17 cellular contexts compared by ENCODE assay signal in the genomic region with DNA sequence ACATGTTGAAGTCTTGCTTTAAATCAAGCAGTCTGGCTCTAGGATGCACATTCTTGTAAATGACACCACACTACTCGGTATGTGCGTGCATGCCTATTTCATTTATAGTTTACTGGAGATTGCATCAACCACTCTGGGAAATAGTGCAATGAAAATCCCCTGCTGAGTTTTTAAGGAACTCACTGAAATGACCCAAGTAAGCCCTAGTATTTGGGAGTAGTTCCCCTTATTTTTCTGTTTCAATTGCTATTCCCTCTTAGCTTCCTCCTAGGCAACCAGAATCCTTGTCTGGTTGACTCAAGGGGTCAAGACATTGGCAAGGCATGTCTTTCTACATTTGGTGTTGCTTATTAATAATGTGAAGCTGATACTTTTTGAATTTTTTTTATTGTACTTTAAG.
A peak's percentile ranks its signal among the peaks of the same experiment; 100 is the strongest.
DNase-seq lines count a peak whose midpoint lies in the region; TF ChIP-seq lines count a peak whose summit lies in the region.
"Had no signal": no experiment of that assay in that cellular context is flagged by ENCODE, and none has a peak within 500 bp of the region (broad histone marks: within the 10 kb centered on the region; RNA-seq: fewer than 3 reads in every experiment).

No MANE protein-coding gene starts in this region.

- H3K27ac Mint-ChIP-seq in chondrocyte (ENCODE audit: unreplicated experiment): peak overlapping the region; percentile 91
- H3K27ac Mint-ChIP-seq: CD4-positive, alpha-beta T cell; H9; IgD-negative memory B cell had no signal

- H3K9me3 Mint-ChIP-seq in chondrocyte (ENCODE audit: low read depth): peaks cover 3% of the 10 kb centered on the region
- H3K9me3 Mint-ChIP-seq: H9 had no signal

- H3K4me3 Mint-ChIP-seq in chondrocyte (ENCODE audit: unreplicated experiment): no peak overlapping the region
- H3K4me3 Mint-ChIP-seq: CD4-positive, alpha-beta T cell; H9 had no signal

- H3K9ac ChIP-seq in smooth muscle cell (ENCODE audit: low read depth): no peak overlapping the region

- TF ChIP-seq POLR2A in NB4 (IDR thresholded peaks at IDR 0.05; ENCODE audit: extremely low read depth, insufficient read length): no peak

- H3K27ac ChIP-seq in smooth muscle cell (ENCODE audit: low read depth) (peak overlapping the region; percentile 24), caudate nucleus (ENCODE audit: low read depth, low read length) (no peak overlapping the region)
- H3K27ac ChIP-seq: C4-2B had no signal

- 58% methylated on average over 2 of the region's 2 CpGs for WGBS in smooth muscle cell (ENCODE audit: low lambda C conversion rate)

- no peaks in the 10 kb centered on the region for H3K4me1 ChIP-seq in smooth muscle cell (ENCODE audit: low read depth)

- no peaks in the 10 kb centered on the region for H3K27me3 ChIP-seq in smooth muscle cell (ENCODE audit: low read depth)

- no peak overlapping the region for H2AFZ ChIP-seq in smooth muscle cell (ENCODE audit: low read depth)

- H3F3A ChIP-seq in smooth muscle cell (ENCODE audit: low read depth): no peaks in the 10 kb centered on the region

- H3K9me3 ChIP-seq in smooth muscle cell (replicated peaks; ENCODE audit: low read depth): no peaks in the 10 kb centered on the region

- H3K79me2 ChIP-seq in smooth muscle cell (ENCODE audit: low read depth): no peaks in the 10 kb centered on the region

- no peak overlapping the region for H3K4me2 ChIP-seq in smooth muscle cell

- no peaks in the 10 kb centered on the region for H4K20me1 ChIP-seq in smooth muscle cell (ENCODE audit: low read depth)

- H3K27me3 Mint-ChIP-seq in chondrocyte (ENCODE audit: low read depth): no peaks in the 10 kb centered on the region
- H3K27me3 Mint-ChIP-seq: CD4-positive, alpha-beta T cell; IgD-negative memory B cell had no signal

- TF ChIP-seq CTCF in NB4 (IDR thresholded peaks at IDR 0.05; ENCODE audit: low read depth, low read length) (no peak), chondrocyte (IDR thresholded peaks at IDR 0.05) (no peak), smooth muscle cell (IDR thresholded peaks at IDR 0.05; ENCODE audit: borderline replicate concordance, insufficient read depth, poor library complexity, severe bottlenecking) (no peak)

- no peaks in the 10 kb centered on the region for H3K36me3 Mint-ChIP-seq in chondrocyte (ENCODE audit: low read depth)
- H3K36me3 Mint-ChIP-seq: IgD-negative memory B cell had no signal

- DNase-seq in NB4 (ENCODE audit: low read depth): peak; percentile 90
- peak; percentile 91 for DNase-seq in SIG-M5 treated with dmso at 0.1 percent for 504 hours (lab: John Stamatoyannopoulos, UW; ENCODE audit: unreplicated experiment)
- no peak for DNase-seq in chondrocyte (ENCODE audit: low spot score)
- no peak for DNase-seq in smooth muscle cell (lab: John Stamatoyannopoulos, UW; ENCODE audit: unreplicated experiment)
- DNase-seq in caudate nucleus (lab: John Stamatoyannopoulos, UW): no peak
- no peak for DNase-seq in NCI-H345 (lab: John Stamatoyannopoulos, UW)
- no peak for DNase-seq in NCI-H2081 (lab: John Stamatoyannopoulos, UW)
- no peak for DNase-seq in NCI-H446 treated with DMSO at 0.1 percent for 48 hours (lab: John Stamatoyannopoulos, UW)
- DNase-seq: ACHN; AML-193; CD4-positive, alpha-beta T cell; DMS153; DMS79; GDM1; H9 had no signal

- H3K4me1 Mint-ChIP-seq in chondrocyte (ENCODE audit: low read depth): no peaks in the 10 kb centered on the region
- H3K4me1 Mint-ChIP-seq: H9, IgD-negative memory B cell had no signal

- no peaks in the 10 kb centered on the region for H3K36me3 ChIP-seq in smooth muscle cell (ENCODE audit: low read depth)

- H3K4me3 ChIP-seq in NB4 (ENCODE audit: low read depth, low read length) (no peak overlapping the region), smooth muscle cell (no peak overlapping the region)

Comparison
In these comparisons a context has a peak if more than half of its experiments do, and no peak if none do; other contexts are left out.
1. DNase-seq: peak in NB4 (single experiment) and SIG-M5 treated with dmso at 0.1 percent for 504 hours (single experiment); none in chondrocyte (single experiment), smooth muscle cell (single experiment), caudate nucleus (0 of 61), NCI-H345 (single experiment), NCI-H2081 (0 of 2) and NCI-H446 treated with DMSO at 0.1 percent for 48 hours (single experiment).